Comparison of ENCODE assay signal across 23 cellular contexts in the genomic region with DNA sequence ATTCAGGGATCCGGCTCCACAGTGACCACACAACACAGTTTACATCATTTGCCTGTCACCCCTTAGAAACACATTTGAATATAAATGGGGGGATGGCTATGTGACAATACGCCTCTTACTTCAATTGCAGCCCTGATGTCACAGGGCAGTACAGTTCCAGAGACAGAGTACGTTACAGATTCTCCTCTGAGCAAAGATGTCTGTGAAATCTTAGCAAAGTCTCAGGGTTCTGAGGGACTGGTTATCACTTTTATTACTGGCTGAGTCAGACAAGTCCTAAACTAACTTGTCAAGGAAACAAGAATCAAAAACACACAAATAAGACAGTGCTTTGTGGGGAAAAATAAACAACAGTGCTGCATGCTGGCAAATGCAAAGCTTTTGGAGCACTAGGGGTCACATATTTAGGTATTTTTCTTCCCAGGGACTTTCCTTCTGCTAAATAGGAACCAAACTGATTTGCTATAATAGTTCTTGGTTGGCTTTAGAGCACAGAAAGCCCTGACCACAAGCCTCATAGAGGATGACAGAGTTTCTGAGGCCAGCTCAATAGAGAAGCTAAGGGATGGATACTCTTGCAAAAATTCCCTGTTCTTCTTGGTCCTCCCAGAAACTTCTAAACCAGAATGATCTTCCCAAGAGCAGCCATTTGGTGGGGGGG.
"Had no signal": no experiment of that assay in that cellular context is flagged by ENCODE, and none has a peak within 500 bp of the region (broad histone marks: within the 10 kb centered on the region; RNA-seq: fewer than 3 reads in every experiment).

No MANE protein-coding gene starts in this region.

- H3K4me3 ChIP-seq: colonic mucosa, mucosa of descending colon, right atrium auricular region, sigmoid colon, suprapubic skin, thyroid gland, uterus had no signal

- H3K36me3 Mint-ChIP-seq: natural killer cell; stimulated activated effector memory CD8-positive, alpha-beta T cell treated with anti-CD3 and anti-CD28 coated beads, Interleukin-12 subunit alpha, Interleukin-12 subunit beta, amount 100 ng/mL, for 72 hours; type B pancreatic cell had no signal

- H3K36me3 ChIP-seq: colonic mucosa, right atrium auricular region, sigmoid colon, suprapubic skin, thyroid gland, uterus had no signal

- ATAC-seq: mucosa of descending colon; natural killer cell; stimulated activated effector memory CD8-positive, alpha-beta T cell treated with anti-CD3 and anti-CD28 coated beads, Interleukin-12 subunit alpha, Interleukin-12 subunit beta, amount 100 ng/mL, for 72 hours; stimulated activated naive CD8-positive, alpha-beta T cell treated with anti-CD3 and anti-CD28 coated beads, Interleukin-15, Interleukin-2, amounts not matched to agents 100 U/mL and 50 U/mL, for 24 hours had no signal

- H3K4me1 ChIP-seq: colonic mucosa, sigmoid colon, suprapubic skin, thyroid gland, uterus had no signal

- FAIRE-seq: endothelial cell of umbilical vein, islet of Langerhans, small intestine had no signal

- H3K9me3 Mint-ChIP-seq: endodermal cell; neural crest cell; stimulated activated effector memory CD8-positive, alpha-beta T cell treated with anti-CD3 and anti-CD28 coated beads, Interleukin-12 subunit alpha, Interleukin-12 subunit beta, amount 100 ng/mL, for 72 hours; type B pancreatic cell had no signal

- DNase-seq: colonic mucosa; effector CD4-positive, alpha-beta T cell; endodermal cell; erythroblast; foreskin melanocyte; head of caudate nucleus; kidney glomerular epithelial cell; mucosa of descending colon; natural killer cell; sigmoid colon; small intestine; stimulated activated CD4-positive, alpha-beta T cell treated with anti-CD3 and anti-CD28 coated beads, Interleukin-4, amount 100 ng/mL, for 1 hour; stimulated activated CD8-positive, alpha-beta memory T cell treated with anti-CD3 and anti-CD28 coated beads, Interleukin-4, amount 100 ng/mL, for 48 hours; stimulated activated naive CD8-positive, alpha-beta T cell treated with anti-CD3 and anti-CD28 coated beads, Interleukin-15, Interleukin-2, amounts not matched to agents 100 U/mL and 50 U/mL, for 24 hours; thyroid gland; uterus had no signal

- H3K4me1 Mint-ChIP-seq: natural killer cell; stimulated activated effector memory CD8-positive, alpha-beta T cell treated with anti-CD3 and anti-CD28 coated beads, Interleukin-12 subunit alpha, Interleukin-12 subunit beta, amount 100 ng/mL, for 72 hours had no signal

- H3K9me3 ChIP-seq: colonic mucosa, mucosa of descending colon, right atrium auricular region, sigmoid colon, suprapubic skin, thyroid gland, uterus had no signal

- H3K27ac ChIP-seq: colonic mucosa, right atrium auricular region, sigmoid colon, suprapubic skin, thyroid gland, uterus had no signal

- H3K27me3 ChIP-seq: colonic mucosa, right atrium auricular region, sigmoid colon, suprapubic skin, thyroid gland, uterus had no signal

- H3K27me3 Mint-ChIP-seq: type B pancreatic cell had no signal

- H3K4me3 Mint-ChIP-seq: endodermal cell; natural killer cell; neural crest cell; stimulated activated effector memory CD8-positive, alpha-beta T cell treated with anti-CD3 and anti-CD28 coated beads, Interleukin-12 subunit alpha, Interleukin-12 subunit beta, amount 100 ng/mL, for 72 hours; type B pancreatic cell had no signal

- H3K27ac Mint-ChIP-seq: endodermal cell; natural killer cell; stimulated activated effector memory CD8-positive, alpha-beta T cell treated with anti-CD3 and anti-CD28 coated beads, Interleukin-12 subunit alpha, Interleukin-12 subunit beta, amount 100 ng/mL, for 72 hours; type B pancreatic cell had no signal
